In the genomic region with DNA sequence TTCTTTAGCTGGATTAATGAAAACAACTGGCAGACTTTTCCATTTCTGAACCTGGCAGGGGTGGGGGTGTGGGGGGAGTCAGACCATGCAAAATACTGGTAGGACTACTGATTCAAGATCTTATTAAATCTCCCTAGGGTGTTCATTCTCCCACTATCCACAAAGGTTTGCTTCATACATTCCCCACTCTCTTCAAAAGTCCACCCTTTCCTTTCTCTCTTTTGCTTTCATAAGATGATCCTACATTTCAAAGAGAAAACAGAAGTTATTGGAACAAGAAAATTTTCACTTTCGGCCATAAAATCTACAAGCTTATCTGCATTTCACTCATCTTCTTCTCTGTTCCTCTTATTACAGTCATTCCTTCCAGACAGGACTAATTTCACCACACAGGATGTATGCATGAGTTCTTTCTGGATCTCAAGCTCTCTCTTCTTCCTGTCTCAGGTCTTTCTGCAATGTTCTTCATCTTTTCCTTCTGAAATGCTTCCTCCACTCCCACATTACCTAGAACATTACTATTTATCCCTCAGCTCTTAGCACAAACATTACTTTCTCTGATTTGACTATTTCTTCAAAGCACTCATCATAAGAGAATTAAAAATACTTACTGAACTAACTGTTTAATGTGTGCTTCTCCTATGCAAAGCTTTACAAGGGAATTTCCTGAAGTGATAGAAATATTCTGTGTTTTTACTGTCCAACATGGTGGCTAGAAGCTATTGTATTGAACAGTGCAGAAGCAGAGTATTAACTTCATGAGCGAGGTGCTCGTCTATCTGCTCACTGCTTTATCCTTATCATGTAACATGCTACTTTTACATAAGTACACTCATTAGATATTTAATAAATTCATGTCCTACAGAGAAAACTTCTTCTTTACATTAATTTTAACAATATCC, we compare ENCODE assay signal across 12 cellular contexts.
A peak's percentile ranks its signal among the peaks of the same experiment; 100 is the strongest.
DNase-seq lines count a peak whose midpoint lies in the region; ATAC-seq lines count a peak whose summit lies in the region.
"Had no signal": no experiment of that assay in that cellular context is flagged by ENCODE, and none has a peak within 500 bp of the region (broad histone marks: within the 10 kb centered on the region; RNA-seq: fewer than 3 reads in every experiment).

No MANE protein-coding gene starts in this region.

- no peak for DNase-seq in activated naive CD4-positive, alpha-beta T cell (lab: John Stamatoyannopoulos, UW)
- peak; percentile 1 for DNase-seq in H4 (ENCODE audit: low spot score)
- no peak for DNase-seq in iPS-NIHi7 (ENCODE audit: extremely low spot score)
- DNase-seq in NCI-H748 (lab: John Stamatoyannopoulos, UW; ENCODE audit: unreplicated experiment), result no peak
- no peak for DNase-seq in NCI-H2196 (lab: John Stamatoyannopoulos, UW; ENCODE audit: unreplicated experiment)
- DNase-seq: GOT3; mucosa of descending colon; NCI-H2081 treated with DMSO at 0.1 percent for 48 hours; stimulated activated CD4-positive, alpha-beta T cell treated with anti-CD3 and anti-CD28 coated beads, Interleukin-2, amount 100 ng/mL, for 24 hours had no signal

- H3K27me3 Mint-ChIP-seq in activated naive CD4-positive, alpha-beta T cell treated with anti-CD3 and anti-CD28 coated beads, Interleukin-2, amount 50 U/mL, for 24 hours, result no peaks in the 10 kb centered on the region
- no peaks in the 10 kb centered on the region for H3K27me3 Mint-ChIP-seq in stimulated activated naive CD8-positive, alpha-beta T cell treated with anti-CD3 and anti-CD28 coated beads, Interleukin-15, Interleukin-2, amounts not matched to agents 100 ng/mL and 50 ng/mL, for 24 hours

- peaks cover 5% of the 10 kb centered on the region for H3K9me3 Mint-ChIP-seq in activated naive CD4-positive, alpha-beta T cell treated with anti-CD3 and anti-CD28 coated beads, Interleukin-2, amount 50 U/mL, for 24 hours
- peaks cover 3% of the 10 kb centered on the region for H3K9me3 Mint-ChIP-seq in stimulated activated naive CD8-positive, alpha-beta T cell treated with anti-CD3 and anti-CD28 coated beads, Interleukin-15, Interleukin-2, amounts not matched to agents 100 ng/mL and 50 ng/mL, for 24 hours

- peaks cover 10% of the 10 kb centered on the region for H3K4me1 Mint-ChIP-seq in activated naive CD4-positive, alpha-beta T cell treated with anti-CD3 and anti-CD28 coated beads, Interleukin-2, amount 50 U/mL, for 24 hours
- peaks cover 27% of the 10 kb centered on the region for H3K4me1 Mint-ChIP-seq in stimulated activated naive CD8-positive, alpha-beta T cell treated with anti-CD3 and anti-CD28 coated beads, Interleukin-15, Interleukin-2, amounts not matched to agents 100 ng/mL and 50 ng/mL, for 24 hours (ENCODE audit: low read depth)

- peak; percentile 87 for ATAC-seq in HG03565 (IDR thresholded peaks at IDR 0.05; ENCODE audit: unreplicated experiment)
- ATAC-seq: mucosa of descending colon had no signal

- H3K27ac Mint-ChIP-seq in activated naive CD4-positive, alpha-beta T cell treated with anti-CD3 and anti-CD28 coated beads, Interleukin-2, amount 50 U/mL, for 24 hours, result peak overlapping the region; percentile 39
- peak overlapping the region; percentile 59 for H3K27ac Mint-ChIP-seq in stimulated activated naive CD8-positive, alpha-beta T cell treated with anti-CD3 and anti-CD28 coated beads, Interleukin-15, Interleukin-2, amounts not matched to agents 100 ng/mL and 50 ng/mL, for 24 hours

- H3K36me3 Mint-ChIP-seq in activated naive CD4-positive, alpha-beta T cell treated with anti-CD3 and anti-CD28 coated beads, Interleukin-2, amount 50 U/mL, for 24 hours, result peaks cover 34% of the 10 kb centered on the region
- peaks cover 22% of the 10 kb centered on the region for H3K36me3 Mint-ChIP-seq in stimulated activated naive CD8-positive, alpha-beta T cell treated with anti-CD3 and anti-CD28 coated beads, Interleukin-15, Interleukin-2, amounts not matched to agents 100 ng/mL and 50 ng/mL, for 24 hours (ENCODE audit: low read depth)

- H3K4me3 Mint-ChIP-seq in activated naive CD4-positive, alpha-beta T cell treated with anti-CD3 and anti-CD28 coated beads, Interleukin-2, amount 50 U/mL, for 24 hours, result no peak overlapping the region
- no peak overlapping the region for H3K4me3 Mint-ChIP-seq in stimulated activated naive CD8-positive, alpha-beta T cell treated with anti-CD3 and anti-CD28 coated beads, Interleukin-15, Interleukin-2, amounts not matched to agents 100 ng/mL and 50 ng/mL, for 24 hours
